In genomic region chr18:1094408-1094807, GRCh38 we compare ENCODE assay signal across 18 cellular contexts.
DNase-seq lines count a peak whose midpoint lies in the region; ATAC-seq, FAIRE-seq and TF ChIP-seq lines count a peak whose summit lies in the region.
"Had no signal": no experiment of that assay in that cellular context is flagged by ENCODE, and none has a peak within 500 bp of the region (broad histone marks: within the 10 kb centered on the region; RNA-seq: fewer than 3 reads in every experiment).

No MANE protein-coding gene starts in this region.

- FAIRE-seq in HTR-8/SVneo (lab: Jason Lieb, UNC), result no peak

- peaks cover 5% of the 10 kb centered on the region for H3K9me3 Mint-ChIP-seq in activated T-cell treated with anti-CD3 and anti-CD28 coated beads, Interleukin-2, amount 50 U/mL, for 24 hours

- H3K36me3 ChIP-seq in mammary epithelial cell (ENCODE audit: insufficient read depth, low read length), result no peaks in the 10 kb centered on the region
- H3K36me3 ChIP-seq: BE2C had no signal

- H3K4me1 Mint-ChIP-seq in activated T-cell treated with anti-CD3 and anti-CD28 coated beads, Interleukin-2, amount 50 U/mL, for 24 hours (ENCODE audit: low read depth), result no peaks in the 10 kb centered on the region
- H3K4me1 Mint-ChIP-seq: immature natural killer cell had no signal

- no peaks in the 10 kb centered on the region for H3K4me1 ChIP-seq in mammary epithelial cell (ENCODE audit: insufficient read depth, low read length)
- H3K4me1 ChIP-seq: BE2C had no signal

- dilution Hi-C loops in mammary epithelial cell (cut with HindIII; ENCODE audit: low sequenced_read_pairs), result no loop called here

- no peak overlapping the region for H3K4me3 ChIP-seq in mammary epithelial cell (replicated peaks in 1 of 3; ENCODE audit: insufficient read depth in 1 of 3, low read depth in 2 of 3, low read length in 3 of 3)
- H3K4me3 ChIP-seq: skin epidermis had no signal

- H3K4me2 ChIP-seq in mammary epithelial cell (ENCODE audit: insufficient read depth, low read depth, low read length), result no peak overlapping the region

- DNase-seq in Ammon's horn (ENCODE audit: low spot score) (peak; percentile 28), HTR-8/SVneo (ENCODE audit: insufficient read length, low spot score) (peak; percentile 20), mammary epithelial cell (peak; percentile 9), myocyte (ENCODE audit: low read depth) (peak; percentile 0), NCI-H187 treated with DMSO at 0.1 percent for 48 hours (lab: John Stamatoyannopoulos, UW) (no peak)
- DNase-seq in activated T-cell treated with anti-CD3 and anti-CD28 coated beads, Interleukin-2, amount 50 U/mL, for 24 hours, result no peak
- DNase-seq: activated naive CD4-positive, alpha-beta T cell; BE2C; DMS79 treated with DMSO at 0.1 percent for 48 hours; effector memory CD4-positive, alpha-beta T cell; H9; immature natural killer cell; NCI-H1694; stimulated activated naive CD8-positive, alpha-beta T cell treated with anti-CD3 and anti-CD28 coated beads, Interleukin-15, Interleukin-2, amounts not matched to agents 100 U/mL and 50 U/mL, for 24 hours had no signal

- in situ Hi-C loops in mammary epithelial cell (cut with MboI; ENCODE audit: low sequenced_read_pairs in 2 of 2), result no loop called here

- TF ChIP-seq CTCF in mammary epithelial cell (conservative IDR thresholded peaks at IDR 0.05 in 1 of 2, IDR thresholded peaks at IDR 0.05 in 1 of 2; ENCODE audit: extremely low read depth in 1 of 2, insufficient read depth in 1 of 2, low read depth in 1 of 2, low read length in 2 of 2), result no peak

- H3K27me3 Mint-ChIP-seq in activated T-cell treated with anti-CD3 and anti-CD28 coated beads, Interleukin-2, amount 50 U/mL, for 24 hours, result no peaks in the 10 kb centered on the region

- no peak overlapping the region for H3K9ac ChIP-seq in mammary epithelial cell (ENCODE audit: insufficient read depth, low read length)

- no peak overlapping the region for H3K27ac ChIP-seq in mammary epithelial cell (ENCODE audit: insufficient read depth, low read depth, low read length)
- H3K27ac ChIP-seq: skin epidermis had no signal

- H2AFZ ChIP-seq in mammary epithelial cell (ENCODE audit: low read depth, low read length), result no peak overlapping the region

- no peak overlapping the region for H3K27ac Mint-ChIP-seq in activated T-cell treated with anti-CD3 and anti-CD28 coated beads, Interleukin-2, amount 50 U/mL, for 24 hours
- H3K27ac Mint-ChIP-seq: H9, immature natural killer cell had no signal

- H3K27me3 ChIP-seq in mammary epithelial cell (ENCODE audit: insufficient read depth, low read length), result no peaks in the 10 kb centered on the region
- H3K27me3 ChIP-seq: BE2C had no signal

- H3K4me3 Mint-ChIP-seq in activated T-cell treated with anti-CD3 and anti-CD28 coated beads, Interleukin-2, amount 50 U/mL, for 24 hours, result no peak overlapping the region
- H3K4me3 Mint-ChIP-seq: H9, immature natural killer cell had no signal

- no peaks in the 10 kb centered on the region for H3K36me3 Mint-ChIP-seq in activated T-cell treated with anti-CD3 and anti-CD28 coated beads, Interleukin-2, amount 50 U/mL, for 24 hours (ENCODE audit: low read depth)

- no peaks in the 10 kb centered on the region for H3K79me2 ChIP-seq in mammary epithelial cell (ENCODE audit: insufficient read depth, low read length)

- CTCF ChIA-PET in mammary epithelial cell (lab: Charles Lee; ENCODE audit: low non-redundant PET), result no interaction called here

- no peaks in the 10 kb centered on the region for H4K20me1 ChIP-seq in mammary epithelial cell (ENCODE audit: insufficient read depth, low read length)

- WGBS in mammary epithelial cell (ENCODE audit: low coverage, missing lambda C conversion rate), result 69% methylated on average over 4 of the region's 4 CpGs

- intact Hi-C loops in mammary epithelial cell (cut with micrococcal nuclease), result no loop called here

- BruUV-seq in mammary epithelial cell (replicated peaks; lab: Mats Ljungman, UMichigan), result no TSS peak

- ATAC-seq in activated CD4-positive, CD25-positive, alpha-beta regulatory T cell treated with anti-CD3 and anti-CD28 coated beads, Interleukin-2, amount 50 U/mL, for 24 hours, result no peak
- no peak for ATAC-seq in GM21515 (IDR thresholded peaks at IDR 0.05; ENCODE audit: unreplicated experiment)
- ATAC-seq: SK-N-SH treated with all-trans-retinoic acid at 6 μM for 48 hours; stimulated activated naive CD8-positive, alpha-beta T cell treated with anti-CD3 and anti-CD28 coated beads, Interleukin-15, Interleukin-2, amounts not matched to agents 100 U/mL and 50 U/mL, for 24 hours had no signal

- H3K9me3 ChIP-seq in mammary epithelial cell (replicated peaks; ENCODE audit: insufficient read depth, low read length), result peaks cover 7% of the 10 kb centered on the region
- H3K9me3 ChIP-seq: BE2C had no signal

Comparison
In these comparisons a context has a peak if more than half of its experiments do, and no peak if none do; other contexts are left out.
1. DNase-seq: peak in Ammon's horn (single experiment), HTR-8/SVneo (single experiment), mammary epithelial cell (single experiment) and myocyte (single experiment); none in activated T-cell treated with anti-CD3 and anti-CD28 coated beads, Interleukin-2, amount 50 U/mL, for 24 hours (single experiment) and NCI-H187 treated with DMSO at 0.1 percent for 48 hours (single experiment).